Comparison of ENCODE assay signal across 8 cellular contexts in genomic region chr10:110528998-110529524, GRCh38. TPM values are rescaled to one million over a fixed set of nuclear protein-coding genes. Genes with fewer than 3 reads are reported as not detected.
DNase-seq lines count a peak whose midpoint lies in the region; ATAC-seq and TF ChIP-seq lines count a peak whose summit lies in the region.
"Not testable (repeated sequence)": the region's sequence is repeated elsewhere in the genome, so short reads cannot be mapped to it uniquely, and the experiment has no call there.

No MANE protein-coding gene starts in this region.

- peak; percentile 78 for ATAC-seq in GM18508 (IDR thresholded peaks at IDR 0.05; ENCODE audit: insufficient read depth, unreplicated experiment)
- ATAC-seq in GM21381 (IDR thresholded peaks at IDR 0.05; ENCODE audit: unreplicated experiment), result peak; percentile 75
- peak; percentile 80 for ATAC-seq in HG02870 (IDR thresholded peaks at IDR 0.05; ENCODE audit: unreplicated experiment)
- peak; percentile 44 for ATAC-seq in HG03521 (IDR thresholded peaks at IDR 0.05; ENCODE audit: unreplicated experiment)
- ATAC-seq in activated B cell treated with CpG ODN at 0.5 μM for 24 hours (ENCODE audit: low read depth), result peak; percentile 40
- peak; percentile 26 for ATAC-seq in memory B cell (ENCODE audit: low read depth)

- H3K79me2 ChIP-seq in ACC112 (ENCODE audit: control insufficient read depth, insufficient read depth, low read length, unreplicated experiment), result not testable (repeated sequence)

- H3K4me1 ChIP-seq in ACC112 (ENCODE audit: control insufficient read depth, insufficient read depth, low read length, unreplicated experiment), result peaks cover 61% of the 10 kb centered on the region

- CTCF ChIA-PET in activated B cell treated with CpG ODN at 0.5 μM for 24 hours (lab: Charles Lee), result not testable (repeated sequence)

- peak overlapping the region; percentile 19 for H3K27ac Mint-ChIP-seq in activated B cell treated with CpG ODN at 0.5 μM for 24 hours
- H3K27ac Mint-ChIP-seq in activated naive CD8-positive, alpha-beta T cell treated with anti-CD3 and anti-CD28 coated beads for 36 hours, result peak overlapping the region; percentile 91
- H3K27ac Mint-ChIP-seq in memory B cell, result not testable (repeated sequence)

- not testable (repeated sequence) for H3K9me3 Mint-ChIP-seq in activated B cell treated with CpG ODN at 0.5 μM for 24 hours; activated naive CD8-positive, alpha-beta T cell treated with anti-CD3 and anti-CD28 coated beads for 36 hours; memory B cell

- not testable (repeated sequence) for H3K36me3 ChIP-seq in ACC112 (ENCODE audit: insufficient read depth, low read length)

- POLR2A ChIA-PET in activated B cell treated with CpG ODN at 0.5 μM for 24 hours (lab: Charles Lee), result interaction anchor here (1.0 to 1.3 kb wide), 2 partner anchors 26 to 174 kb away, joined by 3 read pairs; no protein-coding TSS in a partner anchor

- peak overlapping the region; percentile 24 for H3K4me3 Mint-ChIP-seq in activated B cell treated with CpG ODN at 0.5 μM for 24 hours
- H3K4me3 Mint-ChIP-seq in activated naive CD8-positive, alpha-beta T cell treated with anti-CD3 and anti-CD28 coated beads for 36 hours, result peak overlapping the region; percentile 55
- H3K4me3 Mint-ChIP-seq in memory B cell, result not testable (repeated sequence)

- not testable (repeated sequence) for H2AFZ ChIP-seq in ACC112 (ENCODE audit: low read length, unreplicated experiment)

- peaks cover 26% of the 10 kb centered on the region for H3K4me1 Mint-ChIP-seq in activated B cell treated with CpG ODN at 0.5 μM for 24 hours
- peaks cover 53% of the 10 kb centered on the region for H3K4me1 Mint-ChIP-seq in activated naive CD8-positive, alpha-beta T cell treated with anti-CD3 and anti-CD28 coated beads for 36 hours
- peaks cover 15% of the 10 kb centered on the region for H3K4me1 Mint-ChIP-seq in memory B cell

- not testable (repeated sequence) for H3K4me3 ChIP-seq in ACC112 (ENCODE audit: low read depth, low read length)

- TF ChIP-seq CTCF in activated B cell treated with CpG ODN at 0.5 μM for 24 hours (IDR thresholded peaks at IDR 0.05), result not testable (repeated sequence)

- intact Hi-C loops in activated B cell treated with CpG ODN at 0.5 μM for 24 hours (cut with micrococcal nuclease), result not testable (repeated sequence)

- H3K27ac ChIP-seq in ACC112 (ENCODE audit: low read depth, low read length), result peak overlapping the region; percentile 84

- DNase-seq in activated B cell treated with CpG ODN at 0.5 μM for 24 hours; memory B cell (ENCODE audit: low spot score in 2 of 2): not testable (repeated sequence)
- DNase-seq in activated naive CD8-positive, alpha-beta T cell treated with anti-CD3 and anti-CD28 coated beads for 36 hours, result peak; percentile 57

- H3K27me3 ChIP-seq in ACC112 (ENCODE audit: insufficient read depth, low read length), result not testable (repeated sequence)

- H3K27me3 Mint-ChIP-seq in activated B cell treated with CpG ODN at 0.5 μM for 24 hours, result peaks cover 10% of the 10 kb centered on the region
- not testable (repeated sequence) for H3K27me3 Mint-ChIP-seq in activated naive CD8-positive, alpha-beta T cell treated with anti-CD3 and anti-CD28 coated beads for 36 hours; memory B cell

- H3K36me3 Mint-ChIP-seq in activated B cell treated with CpG ODN at 0.5 μM for 24 hours (ENCODE audit: low read depth); activated naive CD8-positive, alpha-beta T cell treated with anti-CD3 and anti-CD28 coated beads for 36 hours; memory B cell: not testable (repeated sequence)

RNA-seq across cellular contexts. Expression of gene DUSP5, which starts 31.4 kb away (rescaled TPM):
- total RNA-seq in activated B cell treated with CpG ODN at 0.5 μM for 24 hours, result 26.1 and 28.6 TPM in 2 replicates
- 10 to 100 TPM; 30.1 to 31.4 TPM for total RNA-seq in activated naive CD8-positive, alpha-beta T cell treated with anti-CD3 and anti-CD28 coated beads for 36 hours

RNA-seq across cellular contexts. Expression of gene SMC3, which starts 38.4 kb away (rescaled TPM):
- total RNA-seq in activated B cell treated with CpG ODN at 0.5 μM for 24 hours, result 41.1 and 43.3 TPM in 2 replicates
- 10 to 100 TPM; 75.6 to 76.5 TPM for total RNA-seq in activated naive CD8-positive, alpha-beta T cell treated with anti-CD3 and anti-CD28 coated beads for 36 hours

Comparison
In these comparisons a context has a peak if more than half of its experiments do, and no peak if none do; other contexts are left out.
1. ATAC-seq: peak in every context shown above with its lines; median percentile 80 in HG02870; 78 in GM18508; 75 in GM21381; 44 in HG03521; 40 in activated B cell treated with CpG ODN at 0.5 μM for 24 hours; 26 in memory B cell.